In genomic region chr3:137746808-137747207, GRCh38 we compare ENCODE assay signal across 18 cellular contexts. TPM values are rescaled to one million over a fixed set of nuclear protein-coding genes. Genes with fewer than 3 reads are reported as not detected.
DNase-seq lines count a peak whose midpoint lies in the region; ATAC-seq and TF ChIP-seq lines count a peak whose summit lies in the region.
"Had no signal": no experiment of that assay in that cellular context is flagged by ENCODE, and none has a peak within 500 bp of the region (broad histone marks: within the 10 kb centered on the region; RNA-seq: fewer than 3 reads in every experiment).

No MANE protein-coding gene starts in this region.

- H3K27ac Mint-ChIP-seq in endodermal cell: no peak overlapping the region
- H3K27ac Mint-ChIP-seq in activated naive CD4-positive, alpha-beta T cell treated with anti-CD3 and anti-CD28 coated beads, Interleukin-2, amount 50 U/mL, for 72 hours: no peak overlapping the region
- H3K27ac Mint-ChIP-seq: CD4-positive, alpha-beta memory T cell; HFFc6 had no signal

- no peak overlapping the region for H3K4me3 ChIP-seq in H7 (ENCODE audit: insufficient read depth, low read depth, low read length)
- no peak overlapping the region for H3K4me3 ChIP-seq in endodermal cell (ENCODE audit: low read length)
- H3K4me3 ChIP-seq in lower lobe of right lung: no peak overlapping the region
- H3K4me3 ChIP-seq: A549, HAP-1 had no signal

- no peak for ATAC-seq in activated naive CD4-positive, alpha-beta T cell treated with anti-CD3 and anti-CD28 coated beads, Interleukin-2, amount 50 U/mL, for 72 hours
- no peak for ATAC-seq in lower lobe of right lung
- ATAC-seq: A549 had no signal

- TF ChIP-seq CTCF in endodermal cell (conservative IDR thresholded peaks at IDR 0.05) (peak; percentile 56), lower lobe of right lung (IDR thresholded peaks at IDR 0.05) (no peak)

- peaks cover 8% of the 10 kb centered on the region for H3K4me1 Mint-ChIP-seq in endodermal cell
- H3K4me1 Mint-ChIP-seq: CD4-positive, alpha-beta memory T cell had no signal

- intact Hi-C loops in lower lobe of right lung (cut with DNase I): no loop called here

- peaks cover 11% of the 10 kb centered on the region for H3K4me1 ChIP-seq in endodermal cell (ENCODE audit: control insufficient read depth, insufficient read depth, low read length)
- H3K4me1 ChIP-seq in lower lobe of right lung: no peaks in the 10 kb centered on the region
- H3K4me1 ChIP-seq: A549, Caco-2, HAP-1 had no signal

- H3K36me3 Mint-ChIP-seq in endodermal cell (ENCODE audit: low read depth): no peaks in the 10 kb centered on the region
- no peaks in the 10 kb centered on the region for H3K36me3 Mint-ChIP-seq in activated naive CD4-positive, alpha-beta T cell treated with anti-CD3 and anti-CD28 coated beads, Interleukin-2, amount 50 U/mL, for 72 hours
- H3K36me3 Mint-ChIP-seq: CD4-positive, alpha-beta memory T cell had no signal

- H3K9me3 Mint-ChIP-seq in endodermal cell: no peaks in the 10 kb centered on the region
- H3K9me3 Mint-ChIP-seq in activated naive CD4-positive, alpha-beta T cell treated with anti-CD3 and anti-CD28 coated beads, Interleukin-2, amount 50 U/mL, for 72 hours: peaks cover 12 to 29% of the 10 kb centered on the region in 2 donors

- H3K27ac ChIP-seq in endodermal cell (ENCODE audit: low read depth, low read length) (no peak overlapping the region), lower lobe of right lung (no peak overlapping the region)
- H3K27ac ChIP-seq: A549 had no signal

- H3K27me3 ChIP-seq in H7 (ENCODE audit: control insufficient read depth, insufficient read depth, low read length) (no peaks in the 10 kb centered on the region), endodermal cell (ENCODE audit: control insufficient read depth, insufficient read depth, low read length, poor library complexity, severe bottlenecking) (peaks cover 20% of the 10 kb centered on the region), lower lobe of right lung (ENCODE audit: low read depth) (no peaks in the 10 kb centered on the region)

- H3K27me3 Mint-ChIP-seq in endodermal cell (ENCODE audit: insufficient read depth): peaks cover 75% of the 10 kb centered on the region

- no peak overlapping the region for H3K9ac ChIP-seq in endodermal cell (ENCODE audit: extremely low read depth, low read length, poor library complexity, severe bottlenecking)

- 79% methylated on average over 3 of the region's 3 CpGs; no CpG with 5 or more reads in 1 of the 2 experiments for WGBS in endodermal cell (ENCODE audit: insufficient coverage in 1 of 2, insufficient read length in 1 of 2), 2 experiments

- peak; percentile 25 for DNase-seq in H7
- no peak for DNase-seq in endodermal cell
- DNase-seq in iPS-NIHi7 (ENCODE audit: extremely low spot score): peak; percentile 20
- no peak for DNase-seq in SHP77 treated with DMSO at 0.1 percent for 48 hours (lab: John Stamatoyannopoulos, UW)
- DNase-seq in activated naive CD4-positive, alpha-beta T cell treated with anti-CD3 and anti-CD28 coated beads, Interleukin-2, amount 50 U/mL, for 72 hours (ENCODE audit: low spot score in 2 of 2): no peak
- no peak for DNase-seq in NCI-H748 treated with DMSO at 0.1 percent for 48 hours (lab: John Stamatoyannopoulos, UW)
- no peak for DNase-seq in lower lobe of right lung
- DNase-seq: 8988T; ACHN; C1 segment of cervical spinal cord; Caco-2; CD4-positive, alpha-beta memory T cell; DMS153; DND-41; HFFc6 had no signal

- no peak overlapping the region for H3K4me3 Mint-ChIP-seq in endodermal cell
- H3K4me3 Mint-ChIP-seq: CD4-positive, alpha-beta memory T cell; HFFc6 had no signal

- H3K36me3 ChIP-seq in H7 (replicated peaks; ENCODE audit: control insufficient read depth, insufficient read depth, low read length): no peaks in the 10 kb centered on the region
- H3K36me3 ChIP-seq in endodermal cell (ENCODE audit: control insufficient read depth, insufficient read depth, low read length): no peaks in the 10 kb centered on the region
- H3K36me3 ChIP-seq in lower lobe of right lung: no peaks in the 10 kb centered on the region
- H3K36me3 ChIP-seq: HAP-1 had no signal

- H3K9me3 ChIP-seq in endodermal cell (ENCODE audit: control insufficient read depth, low read length): no peaks in the 10 kb centered on the region
- no peaks in the 10 kb centered on the region for H3K9me3 ChIP-seq in lower lobe of right lung
- H3K9me3 ChIP-seq: A549, Caco-2, HAP-1 had no signal

RNA-seq across cellular contexts. Expression of gene SOX14, which starts 17.3 kb away (rescaled TPM):
- total RNA-seq in H7 (2014; rRNA removed; shearing (Covaris generic)): 0.52 and 1.2 TPM in 2 replicates
- total RNA-seq in endodermal cell (under 1 TPM in 1 of 2 donors, not detected in 1; 0.13 TPM), lower lobe of right lung (not detected)
- 0.25 TPM for polyA plus RNA-seq in endodermal cell (2013, experiment 1 of 2)
- 0.12 TPM for polyA plus RNA-seq in endodermal cell (2013, experiment 2 of 2)
- not detected for total RNA-seq in activated naive CD4-positive, alpha-beta T cell treated with anti-CD3 and anti-CD28 coated beads, Interleukin-2, amount 50 U/mL, for 72 hours
- total RNA-seq: Caco-2; CD4-positive, alpha-beta memory T cell; HFFc6 had no signal
- polyA plus RNA-seq: A549; BJ; CD4-positive, alpha-beta memory T cell had no signal

Comparison
In these comparisons a context has a peak if more than half of its experiments do, and no peak if none do; other contexts are left out.
1. DNase-seq: peak in H7 (single experiment) and iPS-NIHi7 (single experiment); none in endodermal cell (single experiment), SHP77 treated with DMSO at 0.1 percent for 48 hours (single experiment), activated naive CD4-positive, alpha-beta T cell treated with anti-CD3 and anti-CD28 coated beads, Interleukin-2, amount 50 U/mL, for 72 hours (0 of 2), NCI-H748 treated with DMSO at 0.1 percent for 48 hours (single experiment) and lower lobe of right lung (single experiment).